Comparison of ENCODE assay signal across 13 cellular contexts in genomic region chr2:134398300-134398699, GRCh38.
DNase-seq lines count a peak whose midpoint lies in the region; ATAC-seq and TF ChIP-seq lines count a peak whose summit lies in the region.
"Had no signal": no experiment of that assay in that cellular context is flagged by ENCODE, and none has a peak within 500 bp of the region (broad histone marks: within the 10 kb centered on the region; RNA-seq: fewer than 3 reads in every experiment).

No MANE protein-coding gene starts in this region.

- H3K9me3 ChIP-seq in MM.1S (replicated peaks; ENCODE audit: insufficient read depth, low read length) (no peaks in the 10 kb centered on the region), psoas muscle (no peaks in the 10 kb centered on the region)
- H3K9me3 ChIP-seq: prostate gland had no signal

- peaks cover 21% of the 10 kb centered on the region for H3K79me2 ChIP-seq in MM.1S (ENCODE audit: low read length)

- H3K9me2 ChIP-seq in MM.1S (replicated peaks; ENCODE audit: insufficient read depth, low read length), result no peaks in the 10 kb centered on the region

- H3K27me3 ChIP-seq in MM.1S (replicated peaks; ENCODE audit: insufficient read depth, low read length), result no peaks in the 10 kb centered on the region
- H3K27me3 ChIP-seq in psoas muscle (ENCODE audit: insufficient read depth in 3 of 3, low read length in 2 of 3), result peaks cover 0 to 2% (median 0%) of the 10 kb centered on the region in 3 donors

- no peak overlapping the region for H2AFZ ChIP-seq in MM.1S (ENCODE audit: low read length)

- intact Hi-C loops in psoas muscle (cut with DNase I), result no loop called here

- H3K4me3 ChIP-seq in fibroblast of the aortic adventitia (ENCODE audit: low read depth, low read length) (no peak overlapping the region), MM.1S (ENCODE audit: low read length) (no peak overlapping the region), psoas muscle (no peak overlapping the region)
- H3K4me3 ChIP-seq: prostate gland had no signal

- no peaks in the 10 kb centered on the region for H3K9me3 Mint-ChIP-seq in stimulated activated effector memory CD8-positive, alpha-beta T cell treated with anti-CD3 and anti-CD28 coated beads, Interleukin-12 subunit alpha, Interleukin-12 subunit beta, amount 100 ng/mL, for 72 hours
- H3K9me3 Mint-ChIP-seq: activated T-cell treated with anti-CD3 and anti-CD28 coated beads, Interleukin-2, amount 50 U/mL, for 72 hours; CD8-positive, alpha-beta T cell had no signal

- peaks cover 25% of the 10 kb centered on the region for H3K36me3 Mint-ChIP-seq in stimulated activated effector memory CD8-positive, alpha-beta T cell treated with anti-CD3 and anti-CD28 coated beads, Interleukin-12 subunit alpha, Interleukin-12 subunit beta, amount 100 ng/mL, for 72 hours

- WGBS in psoas muscle, 3 donors, result 95 to 96% (median 96%) methylated on average over 6 of the region's 6 CpGs

- H3K27ac ChIP-seq in MM.1S (ENCODE audit: low read length) (no peak overlapping the region), psoas muscle (no peak overlapping the region)
- H3K27ac ChIP-seq: prostate gland had no signal

- peaks cover 7% of the 10 kb centered on the region for H3K4me1 Mint-ChIP-seq in stimulated activated effector memory CD8-positive, alpha-beta T cell treated with anti-CD3 and anti-CD28 coated beads, Interleukin-12 subunit alpha, Interleukin-12 subunit beta, amount 100 ng/mL, for 72 hours

- H3K4me1 ChIP-seq in MM.1S (ENCODE audit: low read length) (peaks cover 5% of the 10 kb centered on the region), psoas muscle (peaks cover 5% of the 10 kb centered on the region)
- H3K4me1 ChIP-seq: prostate gland had no signal

- ATAC-seq in stimulated activated effector memory CD8-positive, alpha-beta T cell treated with anti-CD3 and anti-CD28 coated beads, Interleukin-12 subunit alpha, Interleukin-12 subunit beta, amount 100 ng/mL, for 72 hours, result no peak
- no peak for ATAC-seq in GM18868 (IDR thresholded peaks at IDR 0.05; ENCODE audit: unreplicated experiment)
- ATAC-seq in psoas muscle, result no peak
- ATAC-seq: activated T-cell treated with anti-CD3 and anti-CD28 coated beads, Interleukin-2, amount 50 U/mL, for 72 hours; CD8-positive, alpha-beta T cell had no signal

- H3K4me2 ChIP-seq in MM.1S (ENCODE audit: low read depth, low read length), result no peak overlapping the region

- DNase-seq in HCEC 1CT (peak; percentile 98), SW480 (ENCODE audit: low spot score) (peak; percentile 96), fibroblast of the aortic adventitia (ENCODE audit: low read depth) (peak; percentile 59), MM.1S (no peak), psoas muscle (no peak)
- no peak for DNase-seq in stimulated activated effector memory CD8-positive, alpha-beta T cell treated with anti-CD3 and anti-CD28 coated beads, Interleukin-12 subunit alpha, Interleukin-12 subunit beta, amount 100 ng/mL, for 72 hours (ENCODE audit: low spot score in 2 of 2)
- DNase-seq in activated effector memory CD4-positive, alpha-beta T cell treated with Interleukin-2 at 50 U/mL for 16 hours, result no peak
- DNase-seq: activated CD4-positive, alpha-beta T cell treated with anti-CD3 and anti-CD28 coated beads, Interleukin-2, amount 50 U/mL, for 4 hours; activated T-cell treated with anti-CD3 and anti-CD28 coated beads, Interleukin-2, amount 50 U/mL, for 72 hours; CD8-positive, alpha-beta T cell; hypothalamus had no signal

- no peak overlapping the region for H3K9ac ChIP-seq in MM.1S (ENCODE audit: low read length)

- H3K27ac Mint-ChIP-seq in stimulated activated effector memory CD8-positive, alpha-beta T cell treated with anti-CD3 and anti-CD28 coated beads, Interleukin-12 subunit alpha, Interleukin-12 subunit beta, amount 100 ng/mL, for 72 hours, result peak overlapping the region; percentile 0
- H3K27ac Mint-ChIP-seq: activated T-cell treated with anti-CD3 and anti-CD28 coated beads, Interleukin-2, amount 50 U/mL, for 72 hours; CD8-positive, alpha-beta T cell had no signal

- no peaks in the 10 kb centered on the region for H4K20me1 ChIP-seq in MM.1S (ENCODE audit: insufficient read depth, low read length)

- TF ChIP-seq CTCF in fibroblast of the aortic adventitia (IDR thresholded peaks at IDR 0.05; ENCODE audit: insufficient read depth, low read length) (no peak), MM.1S (IDR thresholded peaks at IDR 0.05; ENCODE audit: low read length) (no peak), psoas muscle (IDR thresholded peaks at IDR 0.05) (no peak)

- H3F3A ChIP-seq in MM.1S (ENCODE audit: insufficient read depth, low read length), result no peaks in the 10 kb centered on the region

- H3K36me3 ChIP-seq in MM.1S (replicated peaks; ENCODE audit: insufficient read depth, low read length) (0 out of 2 replicates have a peak, but pooled peaks cover 4% of the 10 kb centered on the region), psoas muscle (ENCODE audit: insufficient read depth in 1 of 2, low read depth in 1 of 2) (no peaks in the 10 kb centered on the region)
- H3K36me3 ChIP-seq: prostate gland had no signal

- no peak overlapping the region for H3K4me3 Mint-ChIP-seq in stimulated activated effector memory CD8-positive, alpha-beta T cell treated with anti-CD3 and anti-CD28 coated beads, Interleukin-12 subunit alpha, Interleukin-12 subunit beta, amount 100 ng/mL, for 72 hours
- H3K4me3 Mint-ChIP-seq: activated T-cell treated with anti-CD3 and anti-CD28 coated beads, Interleukin-2, amount 50 U/mL, for 72 hours; CD8-positive, alpha-beta T cell had no signal

Comparison
In these comparisons a context has a peak if more than half of its experiments do, and no peak if none do; other contexts are left out.
1. DNase-seq: peak in HCEC 1CT (single experiment), SW480 (single experiment) and fibroblast of the aortic adventitia (single experiment); none in stimulated activated effector memory CD8-positive, alpha-beta T cell treated with anti-CD3 and anti-CD28 coated beads, Interleukin-12 subunit alpha, Interleukin-12 subunit beta, amount 100 ng/mL, for 72 hours (0 of 2), activated effector memory CD4-positive, alpha-beta T cell treated with Interleukin-2 at 50 U/mL for 16 hours (single experiment), MM.1S (single experiment) and psoas muscle (0 of 2).